17 cellular contexts compared by ENCODE assay signal in genomic region chr5:51326844-51327243, GRCh38. TPM values are rescaled to one million over a fixed set of nuclear protein-coding genes. Genes with fewer than 3 reads are reported as not detected.
"Had no signal": no experiment of that assay in that cellular context is flagged by ENCODE, and none has a peak within 500 bp of the region (broad histone marks: within the 10 kb centered on the region; RNA-seq: fewer than 3 reads in every experiment).

No MANE protein-coding gene starts in this region.

- H3K27me3 ChIP-seq: cardiac muscle cell, esophagus squamous epithelium, heart left ventricle, neural progenitor cell, ovary, transverse colon had no signal

- H3K4me3 Mint-ChIP-seq: activated CD8-positive, alpha-beta T cell treated with anti-CD3 and anti-CD28 coated beads for 36 hours; activated T-cell treated with anti-CD3 and anti-CD28 coated beads, Interleukin-2, amount 50 U/mL, for 72 hours; memory B cell; neural progenitor cell had no signal

- H3K9ac ChIP-seq: neural progenitor cell had no signal

- H3K36me3 ChIP-seq: cardiac muscle cell, esophagus squamous epithelium, heart left ventricle, neural progenitor cell, ovary, transverse colon had no signal

- H3K27me3 Mint-ChIP-seq: activated CD8-positive, alpha-beta T cell treated with anti-CD3 and anti-CD28 coated beads for 36 hours; memory B cell had no signal

- H3K4me2 ChIP-seq: neural progenitor cell had no signal

- H3K36me3 Mint-ChIP-seq: memory B cell, neural progenitor cell had no signal

- H3K4me1 Mint-ChIP-seq: memory B cell, neural progenitor cell had no signal

- H3K9me3 Mint-ChIP-seq: memory B cell, neural progenitor cell had no signal

- H3K4me3 ChIP-seq: cardiac muscle cell, esophagus squamous epithelium, heart left ventricle, neural progenitor cell, ovary, transverse colon had no signal

- H2AFZ ChIP-seq: neural progenitor cell had no signal

- ATAC-seq: activated CD8-positive, alpha-beta T cell treated with anti-CD3 and anti-CD28 coated beads for 36 hours; activated T-cell treated with anti-CD3 and anti-CD28 coated beads, Interleukin-2, amount 50 U/mL, for 72 hours; heart left ventricle; left lobe of liver had no signal

- H3K27ac Mint-ChIP-seq: activated CD8-positive, alpha-beta T cell treated with anti-CD3 and anti-CD28 coated beads for 36 hours; activated T-cell treated with anti-CD3 and anti-CD28 coated beads, Interleukin-2, amount 50 U/mL, for 72 hours; memory B cell; neural progenitor cell had no signal

- H3K9me3 ChIP-seq: esophagus squamous epithelium, heart left ventricle, ovary, transverse colon had no signal

- DNase-seq: activated CD4-positive, alpha-beta T cell treated with anti-CD3 and anti-CD28 coated beads for 4 hours; activated CD8-positive, alpha-beta memory T cell treated with anti-CD3 and anti-CD28 coated beads, Interleukin-2, amount 50 U/mL, for 4 hours; activated CD8-positive, alpha-beta T cell treated with anti-CD3 and anti-CD28 coated beads for 36 hours; activated T-cell treated with anti-CD3 and anti-CD28 coated beads, Interleukin-2, amount 50 U/mL, for 72 hours; aorta; esophagus squamous epithelium; foreskin fibroblast; heart left ventricle; ovary; stimulated activated CD4-positive, alpha-beta T cell treated with anti-CD3 and anti-CD28 coated beads, Interleukin-12 subunit alpha, Interleukin-12 subunit beta, amount 100 ng/mL, for 4 hours; stimulated activated naive CD4-positive, alpha-beta T cell; substantia nigra; transverse colon had no signal

- H3K4me1 ChIP-seq: esophagus squamous epithelium, heart left ventricle, neural progenitor cell, transverse colon had no signal

- H3K27ac ChIP-seq: cardiac muscle cell, esophagus squamous epithelium, heart left ventricle, neural progenitor cell, ovary, transverse colon had no signal

RNA-seq across cellular contexts. Expression of gene ISL1, which starts 56.4 kb away (rescaled TPM):
- total RNA-seq: activated CD8-positive, alpha-beta T cell treated with anti-CD3 and anti-CD28 coated beads for 36 hours; activated T-cell treated with anti-CD3 and anti-CD28 coated beads, Interleukin-2, amount 50 U/mL, for 72 hours; left lobe of liver; ovary had no signal
- polyA plus RNA-seq: aorta, heart left ventricle, ovary had no signal
